Comparison of ENCODE assay signal across 8 cellular contexts in genomic region chr14:105474478-105475268, GRCh38. TPM values are rescaled to one million over a fixed set of nuclear protein-coding genes. Genes with fewer than 3 reads are reported as not detected.
A peak's percentile ranks its signal among the peaks of the same experiment; 100 is the strongest.
DNase-seq lines count a peak whose midpoint lies in the region; ATAC-seq and TF ChIP-seq lines count a peak whose summit lies in the region.

Gene CRIP2 (plus strand): TSS chr14:105474821. CDS start chr14:105474863, 42 bp downstream.

- H3K4me3 Mint-ChIP-seq in stimulated activated naive CD8-positive, alpha-beta T cell treated with anti-CD3 and anti-CD28 coated beads, Interleukin-15, Interleukin-2, amounts not matched to agents 100 ng/mL and 50 ng/mL, for 24 hours, result peak within 1 kb of the TSS; percentile 37

- H3K36me3 ChIP-seq in BJ (ENCODE audit: control insufficient read depth, insufficient read depth, low read length) (peaks cover 6% of the 10 kb centered on the region), H7 (replicated peaks; ENCODE audit: control insufficient read depth, insufficient read depth, low read length) (no peaks in the 10 kb centered on the region), RWPE2 (ENCODE audit: low read depth) (peaks cover 8% of the 10 kb centered on the region; the same call in 1 of the 2 replicates)

- no peak within 1 kb of the TSS for H3K27ac Mint-ChIP-seq in stimulated activated naive CD8-positive, alpha-beta T cell treated with anti-CD3 and anti-CD28 coated beads, Interleukin-15, Interleukin-2, amounts not matched to agents 100 ng/mL and 50 ng/mL, for 24 hours

- peaks cover 11% of the 10 kb centered on the region for H3K27me3 Mint-ChIP-seq in stimulated activated naive CD8-positive, alpha-beta T cell treated with anti-CD3 and anti-CD28 coated beads, Interleukin-15, Interleukin-2, amounts not matched to agents 100 ng/mL and 50 ng/mL, for 24 hours

- no peaks in the 10 kb centered on the region for H3K9me3 ChIP-seq in RWPE2 (ENCODE audit: severe bottlenecking)

- CTCF ChIA-PET in BJ (lab: Yijun Ruan, JAX), result no interaction called here

- H3K36me3 Mint-ChIP-seq in stimulated activated naive CD8-positive, alpha-beta T cell treated with anti-CD3 and anti-CD28 coated beads, Interleukin-15, Interleukin-2, amounts not matched to agents 100 ng/mL and 50 ng/mL, for 24 hours (ENCODE audit: low read depth), result no peaks in the 10 kb centered on the region

- POLR2A ChIA-PET in BJ (lab: Charles Lee), result no interaction called here

- peaks cover 8% of the 10 kb centered on the region for H3K4me1 Mint-ChIP-seq in stimulated activated naive CD8-positive, alpha-beta T cell treated with anti-CD3 and anti-CD28 coated beads, Interleukin-15, Interleukin-2, amounts not matched to agents 100 ng/mL and 50 ng/mL, for 24 hours (ENCODE audit: low read depth)

- TF ChIP-seq CTCF in BJ (IDR thresholded peaks at IDR 0.05; ENCODE audit: insufficient read depth, low read depth, low read length) (no peak), RWPE2 (IDR thresholded peaks at IDR 0.05; ENCODE audit: poor library complexity, severe bottlenecking) (peak; percentile 14), coronary artery (IDR thresholded peaks at IDR 0.05) (no peak)

- DNase-seq in BJ (ENCODE audit: low read depth) (no peak), H7 (peak; percentile 99), RWPE2 (ENCODE audit: low spot score) (no peak), coronary artery (ENCODE audit: low spot score) (no peak), left lobe of liver (ENCODE audit: low spot score) (no peak), GM19240 (ENCODE audit: insufficient read length, low spot score) (no peak)

- H3K4me1 ChIP-seq in RWPE2 (ENCODE audit: insufficient read depth, poor library complexity, severe bottlenecking), result peaks cover 16% of the 10 kb centered on the region

- peak; percentile 4; the same call in 2 of the 3 replicates for ATAC-seq in RWPE2 (ENCODE audit: low read depth)
- ATAC-seq in left lobe of liver, result peak; percentile 41
- ATAC-seq in HG03175 (IDR thresholded peaks at IDR 0.05; ENCODE audit: unreplicated experiment), result no peak

- H3K4me3 ChIP-seq in BJ (ENCODE audit: low read depth, low read length), result peak within 1 kb of the TSS; percentile 47
- H3K4me3 ChIP-seq in H7 (ENCODE audit: insufficient read depth, low read depth, low read length), result peak within 1 kb of the TSS; percentile 49
- peak within 1 kb of the TSS; percentile 89 for H3K4me3 ChIP-seq in RWPE2 (ENCODE audit: severe bottlenecking)
- peak within 1 kb of the TSS; percentile 97 for H3K4me3 ChIP-seq in coronary artery

- H3K27me3 ChIP-seq in BJ (ENCODE audit: control insufficient read depth, insufficient read depth, low read length), result no peaks in the 10 kb centered on the region
- peaks cover 49% of the 10 kb centered on the region for H3K27me3 ChIP-seq in H7 (ENCODE audit: control insufficient read depth, insufficient read depth, low read length)
- no peaks in the 10 kb centered on the region for H3K27me3 ChIP-seq in RWPE2 (ENCODE audit: insufficient read depth, poor library complexity, severe bottlenecking)

- H3K9me3 Mint-ChIP-seq in stimulated activated naive CD8-positive, alpha-beta T cell treated with anti-CD3 and anti-CD28 coated beads, Interleukin-15, Interleukin-2, amounts not matched to agents 100 ng/mL and 50 ng/mL, for 24 hours, result no peaks in the 10 kb centered on the region

- peak within 1 kb of the TSS; percentile 89 for H3K27ac ChIP-seq in RWPE2 (ENCODE audit: poor library complexity, severe bottlenecking)
- H3K27ac ChIP-seq in coronary artery, result peak within 1 kb of the TSS; percentile 96 to 100

RNA-seq across cellular contexts. Expression of gene CRIP2, which starts in this region (rescaled TPM):
- 8.0 and 19.5 TPM in 2 replicates for polyA plus RNA-seq in BJ (2011; rRNA removed)
- 3.0 and 5.3 TPM in 2 replicates for polyA minus RNA-seq in BJ (2011; rRNA and poly(A)+ RNA removed)
- total RNA-seq in H7 (2014; rRNA removed; shearing (Covaris generic)), result 3.7 and 8.7 TPM in 2 replicates
- 23.8 TPM for total RNA-seq in left lobe of liver

Comparison
In these comparisons a context has a peak if more than half of its experiments do, and no peak if none do; other contexts are left out.
1. H3K4me3 ChIP-seq: peak in every context shown above with its lines; median percentile 97 in coronary artery; 89 in RWPE2; 49 in H7; 47 in BJ.